14 cellular contexts compared by ENCODE assay signal in the genomic region with DNA sequence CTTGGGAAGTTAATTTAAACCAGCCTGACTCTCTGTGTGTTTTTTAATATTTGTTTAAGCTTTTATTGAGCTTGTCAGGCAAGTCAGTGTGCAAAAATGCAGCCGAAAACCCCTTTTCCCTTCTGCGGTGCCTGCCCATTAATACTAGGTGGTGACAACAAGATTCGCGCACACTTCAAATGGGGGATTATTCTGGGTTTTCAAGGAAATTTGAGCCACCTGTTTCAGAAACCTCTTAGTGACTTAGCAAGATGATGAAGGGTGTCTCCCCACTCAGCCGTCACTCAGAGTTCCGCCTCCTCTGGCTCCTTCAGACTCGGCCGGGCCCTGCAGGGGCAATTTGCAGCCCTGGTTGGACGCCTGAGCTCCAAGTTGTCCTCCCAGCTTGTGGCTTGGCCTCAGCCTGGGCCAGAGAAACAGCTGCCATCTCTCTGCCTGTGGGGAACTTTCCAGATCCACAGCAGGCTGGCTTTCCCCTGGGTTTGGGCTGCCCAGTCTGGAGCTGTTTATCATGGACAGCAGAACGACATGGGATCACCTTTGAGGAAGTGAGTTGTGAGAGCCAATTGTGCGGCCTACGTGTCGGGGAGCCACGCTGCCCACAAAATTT.
DNase-seq lines count a peak whose midpoint lies in the region; ATAC-seq and TF ChIP-seq lines count a peak whose summit lies in the region.
"Had no signal": no experiment of that assay in that cellular context is flagged by ENCODE, and none has a peak within 500 bp of the region (broad histone marks: within the 10 kb centered on the region; RNA-seq: fewer than 3 reads in every experiment).

No MANE protein-coding gene starts in this region.

- H3K27me3 ChIP-seq in right cardiac atrium (ENCODE audit: control insufficient read depth, insufficient read depth) = no peaks in the 10 kb centered on the region
- H3K27me3 ChIP-seq: dorsolateral prefrontal cortex had no signal

- H3K9me3 ChIP-seq in right cardiac atrium (ENCODE audit: control insufficient read depth, low read length) = no peaks in the 10 kb centered on the region
- H3K9me3 ChIP-seq: neutrophil had no signal

- DNase-seq in GM04503 (ENCODE audit: low read depth) = peak; percentile 46
- DNase-seq in right cardiac atrium = peak; percentile 80 to 93 (median 90)
- DNase-seq in sciatic nerve (ENCODE audit: low spot score) = peak; percentile 67
- DNase-seq in hepatic stellate cell (ENCODE audit: low spot score) = no peak
- no peak for DNase-seq in T-helper 2 cell treated with Interferon-gamma antibody and Interleukin-4, amounts not matched to agents 5 μg/mL and 100 μg/mL, for 36 hours (ENCODE audit: low spot score)
- no peak for DNase-seq in G401 (ENCODE audit: low spot score)
- DNase-seq: activated CD4-positive, alpha-beta T cell treated with anti-CD3 and anti-CD28 coated beads for 36 hours; activated naive CD4-positive, alpha-beta T cell treated with Interleukin-2 at 50 U/mL for 16 hours; dorsolateral prefrontal cortex; NCI-H1417 treated with DMSO at 0.1 percent for 48 hours; SHP77 had no signal

- no peaks in the 10 kb centered on the region for H3K36me3 Mint-ChIP-seq in T-helper 2 cell treated with Interferon-gamma antibody and Interleukin-4, amounts not matched to agents 5 μg/mL and 100 μg/mL, for 36 hours (ENCODE audit: low read depth)

- no peak overlapping the region for H3K27ac Mint-ChIP-seq in T-helper 2 cell treated with Interferon-gamma antibody and Interleukin-4, amounts not matched to agents 5 μg/mL and 100 μg/mL, for 36 hours
- H3K27ac Mint-ChIP-seq: activated CD4-positive, alpha-beta T cell treated with anti-CD3 and anti-CD28 coated beads for 36 hours had no signal

- no peaks in the 10 kb centered on the region for H3K4me1 ChIP-seq in right cardiac atrium (ENCODE audit: control insufficient read depth, insufficient read depth, low read length)

- intact Hi-C loops in right cardiac atrium (cut with DNase I) (no loop called here), sciatic nerve (cut with DNase I) (no loop called here)

- ATAC-seq in SK-N-SH treated with all-trans-retinoic acid at 6 μM for 48 hours = peak; percentile 86
- peak; percentile 82 to 89 for ATAC-seq in right cardiac atrium
- ATAC-seq in sciatic nerve = peak; percentile 46
- no peak for ATAC-seq in GM21786 (IDR thresholded peaks at IDR 0.05; ENCODE audit: unreplicated experiment)
- ATAC-seq: activated CD4-positive, alpha-beta T cell treated with anti-CD3 and anti-CD28 coated beads for 36 hours had no signal

- no peaks in the 10 kb centered on the region for H3K9me3 Mint-ChIP-seq in T-helper 2 cell treated with Interferon-gamma antibody and Interleukin-4, amounts not matched to agents 5 μg/mL and 100 μg/mL, for 36 hours

- peak overlapping the region; percentile 16 for H3K27ac ChIP-seq in right cardiac atrium (ENCODE audit: low read length)
- H3K27ac ChIP-seq: dorsolateral prefrontal cortex, neutrophil had no signal

- 66% methylated on average over 14 of the region's 14 CpGs for WGBS in right cardiac atrium

- no peaks in the 10 kb centered on the region for H3K27me3 Mint-ChIP-seq in T-helper 2 cell treated with Interferon-gamma antibody and Interleukin-4, amounts not matched to agents 5 μg/mL and 100 μg/mL, for 36 hours (ENCODE audit: low read depth)
- H3K27me3 Mint-ChIP-seq: activated CD4-positive, alpha-beta T cell treated with anti-CD3 and anti-CD28 coated beads for 36 hours had no signal

- H3K4me1 Mint-ChIP-seq in T-helper 2 cell treated with Interferon-gamma antibody and Interleukin-4, amounts not matched to agents 5 μg/mL and 100 μg/mL, for 36 hours (ENCODE audit: low read depth) = no peaks in the 10 kb centered on the region
- H3K4me1 Mint-ChIP-seq: activated CD4-positive, alpha-beta T cell treated with anti-CD3 and anti-CD28 coated beads for 36 hours had no signal

- in situ Hi-C loops in G401 (cut with HindIII; ENCODE audit: low sequenced_read_pairs) = no loop called here

- H3K4me3 Mint-ChIP-seq in T-helper 2 cell treated with Interferon-gamma antibody and Interleukin-4, amounts not matched to agents 5 μg/mL and 100 μg/mL, for 36 hours = no peak overlapping the region
- H3K4me3 Mint-ChIP-seq: activated CD4-positive, alpha-beta T cell treated with anti-CD3 and anti-CD28 coated beads for 36 hours had no signal

- no peak overlapping the region for H3K4me3 ChIP-seq in right cardiac atrium (ENCODE audit: low read length)
- H3K4me3 ChIP-seq: dorsolateral prefrontal cortex had no signal

TF ChIP-seq in SK-N-SH treated with all-trans-retinoic acid at 6 μM for 48 hours, 23 proteins besides CTCF, POLR2A, EP300 and RAD21:
- no peak for TF ChIP-seq ZNF8 (CRISPR knock-in tag; IDR thresholded peaks at IDR 0.05)
- TF ChIP-seq CSDC2 (CRISPR knock-in tag; IDR thresholded peaks at IDR 0.05) = no peak
- TF ChIP-seq ZNF70 (CRISPR knock-in tag; IDR thresholded peaks at IDR 0.05) = no peak
- no peak for TF ChIP-seq ISL1 (CRISPR knock-in tag; IDR thresholded peaks at IDR 0.05)
- no peak for TF ChIP-seq ZFP3 (CRISPR knock-in tag; IDR thresholded peaks at IDR 0.05)
- no peak for TF ChIP-seq ZFP30 (CRISPR knock-in tag; IDR thresholded peaks at IDR 0.05)
- TF ChIP-seq ZNF565 (CRISPR knock-in tag; conservative IDR thresholded peaks at IDR 0.05; ENCODE audit: low read depth) = no peak

Comparison
In these comparisons a context has a peak if more than half of its experiments do, and no peak if none do; other contexts are left out.
1. DNase-seq: peak in GM04503 (single experiment), right cardiac atrium (3 of 3) and sciatic nerve (single experiment); none in hepatic stellate cell (single experiment), T-helper 2 cell treated with Interferon-gamma antibody and Interleukin-4, amounts not matched to agents 5 μg/mL and 100 μg/mL, for 36 hours (single experiment) and G401 (single experiment).